ENCODE assay signal across 1 cellular context in the genomic region with DNA sequence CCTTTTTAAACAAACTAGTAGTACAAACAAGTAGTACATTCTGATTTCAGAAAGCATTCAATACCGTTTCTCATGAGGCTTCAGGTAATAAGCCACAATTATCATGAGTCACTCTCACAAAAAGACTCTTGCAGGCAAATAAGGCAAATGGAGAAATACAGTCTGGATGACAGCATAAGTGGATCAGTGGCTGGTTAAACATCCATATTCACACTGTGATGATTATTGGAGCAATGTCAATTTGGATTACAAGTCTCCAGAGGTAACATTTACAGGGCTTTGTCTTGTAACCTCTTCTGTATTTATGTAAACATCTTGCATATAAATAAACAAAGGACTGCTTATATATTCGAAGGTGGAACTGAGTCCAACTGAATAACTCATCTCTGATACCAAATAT. TPM values are rescaled to one million over a fixed set of nuclear protein-coding genes. Genes with fewer than 3 reads are reported as not detected.
"Had no signal": no experiment of that assay in that cellular context is flagged by ENCODE, and none has a peak within 500 bp of the region (broad histone marks: within the 10 kb centered on the region; RNA-seq: fewer than 3 reads in every experiment).

No MANE protein-coding gene starts in this region.

RNA-seq across cellular contexts. Expression of gene TYW1B, which starts 55.4 kb away (rescaled TPM):
- total RNA-seq: ascending aorta had no signal
